Comparison of ENCODE assay signal across 11 cellular contexts in the genomic region with DNA sequence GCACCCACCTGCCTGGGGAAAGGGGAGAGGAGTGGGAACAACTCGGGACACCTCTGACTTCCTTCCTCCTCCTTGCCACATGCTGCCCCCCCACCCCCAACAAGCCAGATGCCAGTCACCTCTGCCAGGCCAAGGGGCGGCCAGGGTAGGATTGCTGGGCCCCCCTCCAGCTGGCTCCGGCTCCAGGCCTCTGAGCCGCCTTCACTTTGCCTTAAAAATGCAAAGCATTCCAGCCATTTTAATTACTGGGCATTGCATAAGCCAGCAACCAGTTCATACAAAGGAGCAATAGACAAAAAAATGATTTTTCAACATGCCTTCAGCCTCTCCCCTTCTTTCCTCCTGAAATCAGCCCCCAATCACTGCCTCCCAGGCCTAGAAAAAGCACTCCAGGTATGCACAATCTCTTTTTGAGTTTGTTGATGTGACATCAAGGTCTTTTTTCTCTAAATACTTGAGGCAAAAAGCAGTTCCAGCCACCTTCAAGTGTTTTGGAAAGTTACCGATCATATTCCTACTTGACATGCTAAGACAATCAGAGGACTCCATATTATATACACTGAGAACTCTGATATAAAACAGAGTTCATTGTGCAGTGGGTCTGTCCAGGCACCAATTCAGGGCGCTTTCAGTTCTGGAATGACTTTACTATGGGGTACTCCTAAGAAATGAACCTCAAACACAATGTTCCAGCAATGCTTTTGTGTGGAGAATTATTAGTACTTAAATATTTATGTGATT. TPM values are rescaled to one million over a fixed set of nuclear protein-coding genes. Genes with fewer than 3 reads are reported as not detected.
DNase-seq lines count a peak whose midpoint lies in the region; TF ChIP-seq lines count a peak whose summit lies in the region.
"Had no signal": no experiment of that assay in that cellular context is flagged by ENCODE, and none has a peak within 500 bp of the region (broad histone marks: within the 10 kb centered on the region; RNA-seq: fewer than 3 reads in every experiment).

No MANE protein-coding gene starts in this region.

- H3K4me1 Mint-ChIP-seq in nephron, result peaks cover 28% of the 10 kb centered on the region

- H3K4me1 ChIP-seq in esophagus squamous epithelium (peaks cover 0 to 9% (median 0%) of the 10 kb centered on the region in 3 donors), uterus (no peaks in the 10 kb centered on the region), testis (no peaks in the 10 kb centered on the region)
- H3K4me1 ChIP-seq: parathyroid adenoma had no signal

- H3K9me3 ChIP-seq in esophagus squamous epithelium, result no peaks in the 10 kb centered on the region
- H3K9me3 ChIP-seq in uterus, result no peaks in the 10 kb centered on the region
- H3K9me3 ChIP-seq in testis, result no peaks in the 10 kb centered on the region

- H3K27me3 ChIP-seq in esophagus squamous epithelium (no peaks in the 10 kb centered on the region), uterus (no peaks in the 10 kb centered on the region), testis (no peaks in the 10 kb centered on the region)

- H3K27me3 Mint-ChIP-seq in nephron (ENCODE audit: low read depth), result peaks cover 10% of the 10 kb centered on the region

- DNase-seq in DMS 273 (lab: John Stamatoyannopoulos, UW; ENCODE audit: unreplicated experiment) (peak; percentile 5), DMS 273 treated with DMSO at 0.1 percent for 48 hours (lab: John Stamatoyannopoulos, UW) (no peak), esophagus squamous epithelium (lab: John Stamatoyannopoulos, UW) (no peak), uterus (no peak), NCI-H526 treated with DMSO at 0.1 percent for 48 hours (lab: John Stamatoyannopoulos, UW) (no peak), testis (no peak), NCI-H2196 (lab: John Stamatoyannopoulos, UW; ENCODE audit: unreplicated experiment) (no peak)
- DNase-seq: T1000 had no signal

- TF ChIP-seq CTCF in esophagus squamous epithelium (IDR thresholded peaks at IDR 0.05), result no peak
- TF ChIP-seq CTCF in nephron (IDR thresholded peaks at IDR 0.05; ENCODE audit: unreplicated experiment in 3 of 3), result no peak
- TF ChIP-seq CTCF in uterus (IDR thresholded peaks at IDR 0.05), result no peak
- no peak for TF ChIP-seq CTCF in testis (IDR thresholded peaks at IDR 0.05)

- intact Hi-C loops in esophagus squamous epithelium (cut with DNase I), result no loop called here
- intact Hi-C loops in uterus (cut with DNase I; ENCODE audit: low total_unique reads), result no loop called here
- intact Hi-C loops in testis (cut with DNase I; ENCODE audit: low total_unique reads), result no loop called here

- H3K9me3 Mint-ChIP-seq in nephron, result peaks cover 4% of the 10 kb centered on the region

- H3K36me3 ChIP-seq in esophagus squamous epithelium (no peaks in the 10 kb centered on the region), uterus (no peaks in the 10 kb centered on the region), testis (ENCODE audit: low read depth, missing control alignments) (no peaks in the 10 kb centered on the region)

- H3K4me3 Mint-ChIP-seq in nephron, result no peak overlapping the region

- H3K4me3 ChIP-seq in esophagus squamous epithelium (no peak overlapping the region), uterus (no peak overlapping the region), testis (no peak overlapping the region)

- H3K27ac Mint-ChIP-seq in nephron, result peak overlapping the region; percentile 54 to 88 (median 57)

- WGBS in esophagus squamous epithelium, 2 donors, result 51 to 72% methylated on average over 4 of the region's 6 CpGs
- WGBS in testis, 2 donors, result 66 to 67% methylated on average over 6 of the region's 6 CpGs

- H3K36me3 Mint-ChIP-seq in nephron (ENCODE audit: low read depth), result no peaks in the 10 kb centered on the region

- peak overlapping the region in 3 of 4 donors; percentile 3 to 29 (median 25) for H3K27ac ChIP-seq in esophagus squamous epithelium
- H3K27ac ChIP-seq in uterus, result peak overlapping the region; percentile 2 to 38
- no peak overlapping the region for H3K27ac ChIP-seq in testis
- H3K27ac ChIP-seq: 22Rv1, parathyroid adenoma had no signal

- no peak for TF ChIP-seq POLR2A in esophagus squamous epithelium (IDR thresholded peaks at IDR 0.05)
- TF ChIP-seq POLR2A in uterus (IDR thresholded peaks at IDR 0.05), result no peak
- TF ChIP-seq POLR2A in testis (IDR thresholded peaks at IDR 0.05), result no peak

RNA-seq across cellular contexts. Expression of a gene that starts 12.5 kb away (rescaled TPM):
- 100 to 1,000 TPM in 1 of 4 donors, 10 to 100 TPM in 3; 15.3 to 306 (median 54.2) TPM for total RNA-seq in esophagus squamous epithelium
- total RNA-seq in uterus, result 100 to 1,000 TPM; 192 to 702 (median 423) TPM
- 100 to 1,000 TPM; 200 to 201 TPM for total RNA-seq in testis
- 214 TPM for polyA plus RNA-seq in testis (ENCODE audit: insufficient read depth, low read depth, low replicate concordance)

Comparison
In these comparisons a context has a peak if more than half of its experiments do, and no peak if none do; other contexts are left out.
1. H3K27ac ChIP-seq: peak in esophagus squamous epithelium (3 of 4) and uterus (2 of 2); none in testis (0 of 2).